9 cellular contexts compared by ENCODE assay signal in the genomic region with DNA sequence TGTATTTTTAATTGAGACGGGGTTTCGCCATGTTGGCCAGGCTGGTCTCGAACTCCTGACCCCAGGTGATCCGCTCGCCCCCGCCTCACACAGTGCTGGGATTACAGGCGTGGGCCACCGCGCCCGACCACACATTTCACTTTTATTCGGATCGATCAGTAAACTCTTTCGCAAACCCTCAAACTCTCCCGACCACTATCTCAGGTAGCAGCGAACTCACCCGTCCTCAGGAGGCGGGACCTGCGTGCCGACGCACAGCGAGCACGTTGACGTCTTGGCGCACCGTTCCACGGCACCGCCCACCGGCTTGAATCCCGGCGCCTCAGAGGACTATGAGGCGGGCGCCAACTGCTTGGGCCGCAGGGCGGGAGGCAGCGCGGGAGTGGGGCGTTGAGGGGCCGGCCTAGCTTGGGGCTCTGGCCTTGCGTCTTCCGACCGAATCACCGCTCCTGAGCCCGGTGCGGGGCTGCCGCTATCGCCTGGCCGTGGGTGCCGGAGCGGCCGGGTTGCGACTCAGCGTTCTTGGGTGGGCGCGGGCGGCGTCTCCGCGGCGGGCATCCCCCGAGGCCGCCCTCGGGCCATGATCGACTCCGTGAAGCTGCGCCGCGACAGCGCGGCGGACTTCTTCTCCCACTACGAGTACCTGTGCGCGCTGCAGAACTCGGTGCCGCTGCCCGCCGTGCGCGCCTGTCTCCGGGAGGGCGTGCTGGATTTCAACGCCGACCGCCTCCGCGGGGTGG. TPM values are rescaled to one million over a fixed set of nuclear protein-coding genes. Genes with fewer than 3 reads are reported as not detected.
DNase-seq lines count a peak whose midpoint lies in the region; ATAC-seq, FAIRE-seq and TF ChIP-seq lines count a peak whose summit lies in the region.
"Had no signal": no experiment of that assay in that cellular context is flagged by ENCODE, and none has a peak within 500 bp of the region (broad histone marks: within the 10 kb centered on the region; RNA-seq: fewer than 3 reads in every experiment).

Gene CEP78 (plus strand): TSS at position 305 of the 740 bp plus-strand sequence. CDS start 276 bp downstream, at position 581.

- H3K4me1 ChIP-seq in keratinocyte (ENCODE audit: control insufficient read depth, extremely low read depth, insufficient read depth, low read length): peaks cover 11% of the 10 kb centered on the region

- dilution Hi-C loops in keratinocyte (cut with MboI; ENCODE audit: extremely low pct_ligation_motif_present, low sequenced_read_pairs): no loop called here

- FAIRE-seq in keratinocyte (lab: Jason Lieb, UNC): peak; percentile 86
- FAIRE-seq: islet of Langerhans had no signal

- ATAC-seq in GM19025 (IDR thresholded peaks at IDR 0.05; ENCODE audit: low read depth, unreplicated experiment) (peak; percentile 97), HG03280 (IDR thresholded peaks at IDR 0.05; ENCODE audit: unreplicated experiment) (peak; percentile 100)

- no peaks in the 10 kb centered on the region for H3K27me3 ChIP-seq in keratinocyte (ENCODE audit: control insufficient read depth, extremely low read depth, insufficient read depth, low read length)

- H2AFZ ChIP-seq in keratinocyte (ENCODE audit: control insufficient read depth, low read length): peak within 1 kb of the TSS; percentile 95

- peak within 1 kb of the TSS; percentile 84 for H3K9ac ChIP-seq in keratinocyte (ENCODE audit: control insufficient read depth, extremely low read depth, insufficient read depth, low read length)

- H3K27ac ChIP-seq in keratinocyte (ENCODE audit: control insufficient read depth, insufficient read depth, low read length): peak within 1 kb of the TSS; percentile 66

- H3K36me3 ChIP-seq in keratinocyte (ENCODE audit: control insufficient read depth in 2 of 2, extremely low read depth in 1 of 2, insufficient read depth in 2 of 2, low read length in 2 of 2): peaks cover 0 to 3% of the 10 kb centered on the region in 2 experiments

- no peak for TF ChIP-seq CTCF in keratinocyte (optimal IDR thresholded peaks at IDR 0.05 in 1 of 3, IDR thresholded peaks at IDR 0.05 in 1 of 3, conservative IDR thresholded peaks at IDR 0.05 in 1 of 3; ENCODE audit: extremely low read depth in 1 of 3, insufficient read depth in 2 of 3, low read length in 3 of 3)

- H3K9me1 ChIP-seq in keratinocyte (ENCODE audit: control insufficient read depth, extremely low read depth, insufficient read depth, low read length): no peaks in the 10 kb centered on the region

- peaks cover 16% of the 10 kb centered on the region for H3K79me2 ChIP-seq in keratinocyte (ENCODE audit: control insufficient read depth, insufficient read depth, low read length)

- no peaks in the 10 kb centered on the region for H3K9me3 ChIP-seq in keratinocyte (ENCODE audit: control insufficient read depth, low read depth, low read length)

- H3K4me2 ChIP-seq in keratinocyte (ENCODE audit: control insufficient read depth, extremely low read depth, insufficient read depth, low read depth, low read length): peak within 1 kb of the TSS; percentile 89

- peak; percentile 97 for DNase-seq in AG20443 (ENCODE audit: low spot score)
- DNase-seq in NCI-H446 (lab: John Stamatoyannopoulos, UW): peak; percentile 38 to 87
- peak; percentile 88 for DNase-seq in activated CD4-positive, CD25-positive, alpha-beta regulatory T cell treated with anti-CD3 and anti-CD28 coated beads, Interleukin-2, amount 50 U/mL, for 72 hours
- DNase-seq in cerebellar nuclear complex (lab: John Stamatoyannopoulos, UW): peak; percentile 46 to 67
- peak; percentile 50 for DNase-seq in keratinocyte (ENCODE audit: low read depth, low spot score)
- DNase-seq in stimulated activated CD4-positive, alpha-beta T cell treated with anti-CD3 and anti-CD28 coated beads, Interleukin-12 subunit alpha, Interleukin-12 subunit beta, amount 100 ng/mL, for 48 hours (ENCODE audit: low read depth in 2 of 3, low spot score in 1 of 3): peak; percentile 81 to 86 (median 82)

- peak within 1 kb of the TSS; percentile 51 to 90 (median 59) for H3K4me3 ChIP-seq in keratinocyte (ENCODE audit: control insufficient read depth in 2 of 3, extremely low read depth in 1 of 3, insufficient read depth in 2 of 3, low read depth in 1 of 3, low read length in 3 of 3)

- no peaks in the 10 kb centered on the region for H4K20me1 ChIP-seq in keratinocyte (ENCODE audit: control insufficient read depth, extremely low read depth, insufficient read depth, low read length)

RNA-seq across cellular contexts. Expression of gene CEP78, which starts in this region (rescaled TPM):
- 5.1 to 13.2 TPM (median 10.1 TPM) in 3 replicates for polyA plus RNA-seq in keratinocyte
- 6.3 TPM for polyA plus RNA-seq in keratinocyte (2011; ENCODE audit: low read depth)
- polyA plus RNA-seq in keratinocyte (2011; cell fraction: cytosol; rRNA removed): 5.5 and 9.9 TPM in 2 replicates
- 8.0 and 9.8 TPM in 2 replicates for polyA plus RNA-seq in keratinocyte (2011; cell fraction: nucleus; rRNA removed)
- polyA plus RNA-seq in keratinocyte (2012; ENCODE audit: low replicate concordance): 2.3 and 10.3 TPM in 2 replicates
- polyA minus RNA-seq in keratinocyte: 2.4 to 13.2 TPM (median 5.1 TPM) in 3 replicates
- 6.3 TPM for polyA minus RNA-seq in keratinocyte (2011; cell fraction: cytosol; rRNA and poly(A)+ RNA removed)
- 4.9 and 9.7 TPM in 2 replicates for polyA minus RNA-seq in keratinocyte (2011; cell fraction: nucleus; rRNA and poly(A)+ RNA removed)

Comparison
In these comparisons a context has a peak if more than half of its experiments do, and no peak if none do; other contexts are left out.
1. Peak in every context shown above with its lines: DNase-seq, ATAC-seq, H3K4me3 ChIP-seq and H3K27ac ChIP-seq.